30 cellular contexts compared by ENCODE assay signal in genomic region chr15:90344632-90345031, GRCh38.
"Had no signal": no experiment of that assay in that cellular context is flagged by ENCODE, and none has a peak within 500 bp of the region (broad histone marks: within the 10 kb centered on the region; RNA-seq: fewer than 3 reads in every experiment).

No MANE protein-coding gene starts in this region.

- H3K4me3 Mint-ChIP-seq: activated CD4-positive, alpha-beta memory T cell treated with anti-CD3 and anti-CD28 coated beads, Interleukin-2, amount 10 ng/mL, durations not matched to agents 7 days and 5 days; activated T-cell treated with anti-CD3 and anti-CD28 coated beads, Interleukin-2, amount 50 U/mL, for 24 hours; effector memory CD8-positive, alpha-beta T cell; mesothelial cell of epicardium; naive B cell; stimulated activated memory B cell treated with anti-CD40 and anti-IgM and Interleukin-4, amounts not matched to agents 10 μg/mL and 1 μg/mL and 100 μg/mL, for 72 hours; stimulated activated naive CD8-positive, alpha-beta T cell treated with anti-CD3 and anti-CD28 coated beads, Interleukin-15, amount 100 ng/mL, for 72 hours; T-helper 2 cell treated with Interferon-gamma antibody and Interleukin-4, amounts not matched to agents 5 μg/mL and 100 μg/mL, for 36 hours; type B pancreatic cell had no signal

- FAIRE-seq: pancreas had no signal

- H3K27me3 Mint-ChIP-seq: activated T-cell treated with anti-CD3 and anti-CD28 coated beads, Interleukin-2, amount 50 U/mL, for 24 hours; effector memory CD8-positive, alpha-beta T cell; stimulated activated memory B cell treated with anti-CD40 and anti-IgM and Interleukin-4, amounts not matched to agents 10 μg/mL and 1 μg/mL and 100 μg/mL, for 72 hours; stimulated activated naive CD8-positive, alpha-beta T cell treated with anti-CD3 and anti-CD28 coated beads, Interleukin-15, amount 100 ng/mL, for 72 hours; type B pancreatic cell had no signal

- H3K36me3 Mint-ChIP-seq: mesothelial cell of epicardium; naive B cell; stimulated activated memory B cell treated with anti-CD40 and anti-IgM and Interleukin-4, amounts not matched to agents 10 μg/mL and 1 μg/mL and 100 μg/mL, for 72 hours; type B pancreatic cell had no signal

- H3K4me3 ChIP-seq: gastroesophageal sphincter, hepatocyte, pancreas, right atrium auricular region, smooth muscle cell had no signal

- ATAC-seq: effector memory CD8-positive, alpha-beta T cell; stimulated activated memory B cell treated with anti-CD40 and anti-IgM and Interleukin-4, amounts not matched to agents 10 μg/mL and 1 μg/mL and 100 μg/mL, for 72 hours; stimulated activated naive CD8-positive, alpha-beta T cell treated with anti-CD3 and anti-CD28 coated beads, Interleukin-15, amount 100 ng/mL, for 72 hours had no signal

- H3K36me3 ChIP-seq: gastroesophageal sphincter, pancreas, right atrium auricular region had no signal

- H3K27me3 ChIP-seq: gastroesophageal sphincter, hepatocyte, pancreas, right atrium auricular region had no signal

- DNase-seq: activated CD4-positive, alpha-beta memory T cell treated with anti-CD3 and anti-CD28 coated beads, Interleukin-2, amount 10 ng/mL, durations not matched to agents 7 days and 5 days; activated CD4-positive, alpha-beta T cell treated with anti-CD3 and anti-CD28 coated beads for 48 hours; activated CD4-positive, CD25-positive, alpha-beta regulatory T cell; activated CD8-positive, alpha-beta memory T cell treated with anti-CD3 and anti-CD28 coated beads, Interleukin-2, amount 50 U/mL, for 48 hours; activated gamma-delta T cell treated with Interleukin-2 at 50 U/mL for 16 hours; activated naive CD4-positive, alpha-beta T cell treated with anti-CD3 and anti-CD28 coated beads, Interleukin-2, amount 50 U/mL, for 16 hours; activated T-cell treated with anti-CD3 and anti-CD28 coated beads, Interleukin-2, amount 50 U/mL, for 24 hours; amniotic stem cell; caudate nucleus; cortex of kidney; effector memory CD8-positive, alpha-beta T cell; erythroblast; islet precursor cell; mammary epithelial cell; naive B cell; nucleus accumbens; pancreas; stimulated activated CD4-positive, alpha-beta T cell treated with anti-CD3 and anti-CD28 coated beads, Interleukin-1b, Interleukin-23, amount 100 ng/mL, for 48 hours; stimulated activated CD4-positive, alpha-beta T cell treated with anti-CD3 and anti-CD28 coated beads, Interleukin-4, amount 100 ng/mL, for 4 hours; stimulated activated CD8-positive, alpha-beta memory T cell treated with anti-CD3 and anti-CD28 coated beads, Interleukin-4, amount 100 ng/mL, for 48 hours; stimulated activated naive CD8-positive, alpha-beta T cell treated with anti-CD3 and anti-CD28 coated beads, Interleukin-15, amount 100 ng/mL, for 72 hours; substantia nigra had no signal

- H3K9me3 Mint-ChIP-seq: activated CD4-positive, alpha-beta memory T cell treated with anti-CD3 and anti-CD28 coated beads, Interleukin-2, amount 10 ng/mL, durations not matched to agents 7 days and 5 days; activated T-cell treated with anti-CD3 and anti-CD28 coated beads, Interleukin-2, amount 50 U/mL, for 24 hours; effector memory CD8-positive, alpha-beta T cell; mesothelial cell of epicardium; naive B cell; stimulated activated memory B cell treated with anti-CD40 and anti-IgM and Interleukin-4, amounts not matched to agents 10 μg/mL and 1 μg/mL and 100 μg/mL, for 72 hours; stimulated activated naive CD8-positive, alpha-beta T cell treated with anti-CD3 and anti-CD28 coated beads, Interleukin-15, amount 100 ng/mL, for 72 hours; T-helper 2 cell treated with Interferon-gamma antibody and Interleukin-4, amounts not matched to agents 5 μg/mL and 100 μg/mL, for 36 hours; type B pancreatic cell had no signal

- H3K27ac Mint-ChIP-seq: activated CD4-positive, alpha-beta memory T cell treated with anti-CD3 and anti-CD28 coated beads, Interleukin-2, amount 10 ng/mL, durations not matched to agents 7 days and 5 days; activated T-cell treated with anti-CD3 and anti-CD28 coated beads, Interleukin-2, amount 50 U/mL, for 24 hours; effector memory CD8-positive, alpha-beta T cell; mesothelial cell of epicardium; stimulated activated memory B cell treated with anti-CD40 and anti-IgM and Interleukin-4, amounts not matched to agents 10 μg/mL and 1 μg/mL and 100 μg/mL, for 72 hours; stimulated activated naive CD8-positive, alpha-beta T cell treated with anti-CD3 and anti-CD28 coated beads, Interleukin-15, amount 100 ng/mL, for 72 hours; T-helper 2 cell treated with Interferon-gamma antibody and Interleukin-4, amounts not matched to agents 5 μg/mL and 100 μg/mL, for 36 hours; type B pancreatic cell had no signal

- H3K4me1 ChIP-seq: gastroesophageal sphincter had no signal

- H3K9me3 ChIP-seq: gastroesophageal sphincter, pancreas, right atrium auricular region had no signal

- H3K27ac ChIP-seq: hepatocyte, pancreas had no signal
